ENCODE assay signal across 9 cellular contexts in the genomic region with DNA sequence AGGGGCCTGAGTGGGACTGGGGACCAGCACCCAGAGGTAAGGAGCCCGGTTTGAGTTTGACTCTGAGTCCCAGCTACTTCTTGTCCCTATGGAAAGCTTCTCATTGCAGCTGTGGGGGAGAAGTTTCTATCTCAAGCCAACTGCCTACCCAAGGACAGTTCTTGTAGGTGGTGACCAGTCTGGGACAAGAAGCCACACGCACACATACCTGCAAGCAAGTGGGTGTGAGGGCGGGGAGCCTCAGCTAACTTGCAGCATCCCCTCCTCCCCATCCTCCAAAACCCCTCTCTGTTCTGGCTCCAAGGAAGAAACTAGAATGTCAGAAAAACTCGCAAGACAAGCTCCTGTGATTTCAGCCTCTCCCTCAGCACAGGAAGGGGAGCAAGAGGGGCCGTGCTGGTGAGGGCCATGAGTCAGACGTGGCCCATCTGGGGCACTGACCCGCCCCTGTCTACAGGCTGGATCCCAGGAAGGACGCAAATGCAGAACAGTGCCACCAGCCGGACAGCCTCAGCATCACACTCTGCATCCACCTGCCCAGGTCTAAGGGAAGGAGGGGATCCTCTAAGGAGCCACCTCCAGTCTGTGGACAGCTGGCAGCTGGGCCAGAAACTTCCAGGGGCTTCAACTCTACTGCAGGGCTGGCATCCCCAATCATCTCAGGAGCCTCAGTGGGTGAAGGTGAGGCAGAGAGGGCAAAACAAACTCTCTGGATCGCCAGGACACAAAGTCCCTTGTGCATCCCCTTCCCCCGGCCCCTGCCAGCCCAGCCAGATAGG.
DNase-seq lines count a peak whose midpoint lies in the region; ATAC-seq, FAIRE-seq and TF ChIP-seq lines count a peak whose summit lies in the region.
"Had no signal": no experiment of that assay in that cellular context is flagged by ENCODE, and none has a peak within 500 bp of the region (broad histone marks: within the 10 kb centered on the region; RNA-seq: fewer than 3 reads in every experiment).

No MANE protein-coding gene starts in this region.

- peak overlapping the region; percentile 63 to 91 for H3K27ac ChIP-seq in aorta (ENCODE audit: low read depth in 1 of 2, low read length in 2 of 2)

- TF ChIP-seq CTCF in lower leg skin (IDR thresholded peaks at IDR 0.05), result peak in 1 of 3 donors; percentile 61

- no peaks in the 10 kb centered on the region for H3K9me3 Mint-ChIP-seq in activated T-helper 1 cell treated with anti-CD3 and anti-CD28 coated beads, Interleukin-12 subunit alpha, Interleukin-12 subunit beta, Interleukin-2, Interleukin-4 antibody, amounts not matched to agents 30 ng/mL and 10 ng/mL and 1 ng/mL, durations not matched to agents 14 hours and 24 hours and 36 hours
- H3K9me3 Mint-ChIP-seq: T-helper 1 cell treated with Interleukin-12 subunit alpha and Interleukin-12 subunit beta and Interleukin-4 antibody, amounts not matched to agents 30 μg/mL and 1 μg/mL, for 36 hours had no signal

- peak; percentile 91 for DNase-seq in DMS53 (lab: John Stamatoyannopoulos, UW)
- peak; percentile 97 for DNase-seq in H54 (ENCODE audit: insufficient read length, low spot score)
- peak; percentile 9 for DNase-seq in NCI-H748 (lab: John Stamatoyannopoulos, UW; ENCODE audit: unreplicated experiment)
- DNase-seq in cerebellar cortex (ENCODE audit: low spot score), result peak; percentile 24
- DNase-seq in lower leg skin (ENCODE audit: low spot score in 2 of 2), result peak; percentile 71 to 96
- DNase-seq in aorta, result peak; percentile 91 to 94
- DNase-seq in activated T-helper 1 cell treated with anti-CD3 and anti-CD28 coated beads, Interleukin-12 subunit alpha, Interleukin-12 subunit beta, Interleukin-2, Interleukin-4 antibody, amounts not matched to agents 30 ng/mL and 10 ng/mL and 1 ng/mL, durations not matched to agents 14 hours and 24 hours and 36 hours (ENCODE audit: low spot score), result no peak
- DNase-seq in middle frontal gyrus (ENCODE audit: extremely low spot score, low spot score), result no peak

- ATAC-seq in aorta (ENCODE audit: low FRiP score), result peak; percentile 58

- no peak for TF ChIP-seq POLR2A in H54 (IDR thresholded peaks at IDR 0.05; ENCODE audit: low read depth, low read length)
- TF ChIP-seq POLR2A in lower leg skin (IDR thresholded peaks at IDR 0.05), result no peak

- H3K4me1 Mint-ChIP-seq in activated T-helper 1 cell treated with anti-CD3 and anti-CD28 coated beads, Interleukin-12 subunit alpha, Interleukin-12 subunit beta, Interleukin-2, Interleukin-4 antibody, amounts not matched to agents 30 ng/mL and 10 ng/mL and 1 ng/mL, durations not matched to agents 14 hours and 24 hours and 36 hours (ENCODE audit: low read depth), result no peaks in the 10 kb centered on the region

- intact Hi-C loops in lower leg skin (cut with DNase I; ENCODE audit: low total_unique reads) (no loop called here), aorta (cut with DNase I) (loop anchor here (5.0 kb wide), 4 partner anchors 37 to 88 kb away; no protein-coding TSS in a partner anchor)
- intact Hi-C loops in activated T-helper 1 cell treated with anti-CD3 and anti-CD28 coated beads, Interleukin-12 subunit alpha, Interleukin-12 subunit beta, Interleukin-2, Interleukin-4 antibody, amounts not matched to agents 30 ng/mL and 10 ng/mL and 1 ng/mL, durations not matched to agents 14 hours and 24 hours and 36 hours (cut with micrococcal nuclease), result no loop called here

- no peaks in the 10 kb centered on the region for H3K27me3 ChIP-seq in aorta (ENCODE audit: control insufficient read depth in 1 of 2, insufficient read depth in 2 of 2, low read length in 1 of 2)

- H3K4me3 ChIP-seq in lower leg skin (ENCODE audit: low read depth, poor library complexity, severe bottlenecking) (no peak overlapping the region), aorta (ENCODE audit: low read length in 2 of 2) (no peak overlapping the region)

- no peaks in the 10 kb centered on the region for H3K36me3 Mint-ChIP-seq in activated T-helper 1 cell treated with anti-CD3 and anti-CD28 coated beads, Interleukin-12 subunit alpha, Interleukin-12 subunit beta, Interleukin-2, Interleukin-4 antibody, amounts not matched to agents 30 ng/mL and 10 ng/mL and 1 ng/mL, durations not matched to agents 14 hours and 24 hours and 36 hours (ENCODE audit: low read depth)

- H3K9me3 ChIP-seq in aorta (ENCODE audit: control insufficient read depth, low read length), result no peaks in the 10 kb centered on the region

- peaks cover 4 to 8% of the 10 kb centered on the region in 2 donors for H3K4me1 ChIP-seq in aorta (ENCODE audit: control insufficient read depth in 1 of 2, insufficient read depth in 2 of 2, low read length in 2 of 2)

- H3K27ac Mint-ChIP-seq in activated T-helper 1 cell treated with anti-CD3 and anti-CD28 coated beads, Interleukin-12 subunit alpha, Interleukin-12 subunit beta, Interleukin-2, Interleukin-4 antibody, amounts not matched to agents 30 ng/mL and 10 ng/mL and 1 ng/mL, durations not matched to agents 14 hours and 24 hours and 36 hours, result no peak overlapping the region
- H3K27ac Mint-ChIP-seq: T-helper 1 cell treated with Interleukin-12 subunit alpha and Interleukin-12 subunit beta and Interleukin-4 antibody, amounts not matched to agents 30 μg/mL and 1 μg/mL, for 36 hours had no signal

- WGBS in lower leg skin, 2 donors, result 36 to 48% methylated on average over 11 of the region's 11 CpGs
- 26 to 30% methylated on average over 11 of the region's 11 CpGs for WGBS in aorta, 2 donors

- peak; percentile 71 for FAIRE-seq in H54 (lab: Jason Lieb, UNC)

- H3K36me3 ChIP-seq in aorta (ENCODE audit: control insufficient read depth in 1 of 2, insufficient read depth in 2 of 2, low read length in 1 of 2), result peaks cover 0 to 15% of the 10 kb centered on the region in 2 donors

- H3K4me3 Mint-ChIP-seq in activated T-helper 1 cell treated with anti-CD3 and anti-CD28 coated beads, Interleukin-12 subunit alpha, Interleukin-12 subunit beta, Interleukin-2, Interleukin-4 antibody, amounts not matched to agents 30 ng/mL and 10 ng/mL and 1 ng/mL, durations not matched to agents 14 hours and 24 hours and 36 hours, result no peak overlapping the region
- H3K4me3 Mint-ChIP-seq: T-helper 1 cell treated with Interleukin-12 subunit alpha and Interleukin-12 subunit beta and Interleukin-4 antibody, amounts not matched to agents 30 μg/mL and 1 μg/mL, for 36 hours had no signal

- H3K27me3 Mint-ChIP-seq in activated T-helper 1 cell treated with anti-CD3 and anti-CD28 coated beads, Interleukin-12 subunit alpha, Interleukin-12 subunit beta, Interleukin-2, Interleukin-4 antibody, amounts not matched to agents 30 ng/mL and 10 ng/mL and 1 ng/mL, durations not matched to agents 14 hours and 24 hours and 36 hours (ENCODE audit: insufficient read depth), result peaks cover 5% of the 10 kb centered on the region

Comparison
In these comparisons a context has a peak if more than half of its experiments do, and no peak if none do; other contexts are left out.
1. DNase-seq: peak in DMS53 (single experiment), H54 (single experiment), NCI-H748 (single experiment), cerebellar cortex (single experiment), lower leg skin (2 of 2) and aorta (2 of 2); none in activated T-helper 1 cell treated with anti-CD3 and anti-CD28 coated beads, Interleukin-12 subunit alpha, Interleukin-12 subunit beta, Interleukin-2, Interleukin-4 antibody, amounts not matched to agents 30 ng/mL and 10 ng/mL and 1 ng/mL, durations not matched to agents 14 hours and 24 hours and 36 hours (single experiment) and middle frontal gyrus (single experiment).
2. intact Hi-C loops: an anchor here in aorta (5.0 kb wide); none called in lower leg skin and activated T-helper 1 cell treated with anti-CD3 and anti-CD28 coated beads, Interleukin-12 subunit alpha, Interleukin-12 subunit beta, Interleukin-2, Interleukin-4 antibody, amounts not matched to agents 30 ng/mL and 10 ng/mL and 1 ng/mL, durations not matched to agents 14 hours and 24 hours and 36 hours.